Comparison of ENCODE assay signal across 8 cellular contexts in the genomic region with DNA sequence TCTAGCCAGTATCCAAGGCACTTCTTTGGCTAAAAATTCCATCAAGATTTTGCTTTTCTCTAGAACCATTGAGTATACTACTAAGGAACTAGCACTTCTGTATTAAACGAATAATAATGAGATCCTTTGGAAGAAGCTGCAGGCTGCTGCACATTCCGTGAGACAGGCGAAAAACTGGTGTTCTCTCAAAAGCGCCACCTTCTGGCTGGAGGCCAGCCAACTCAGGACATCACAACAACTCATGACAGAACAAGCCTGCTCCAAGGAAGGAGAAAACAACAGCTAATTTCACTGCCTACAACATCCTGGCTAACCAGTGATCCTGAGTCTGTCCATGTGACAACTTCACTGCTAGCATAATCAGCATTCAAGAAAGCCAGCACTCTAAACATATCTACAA.
DNase-seq lines count a peak whose midpoint lies in the region; ATAC-seq, FAIRE-seq and TF ChIP-seq lines count a peak whose summit lies in the region.

No MANE protein-coding gene starts in this region.

- H3K4me1 ChIP-seq in DND-41 (ENCODE audit: insufficient read depth, low read length) (no peaks in the 10 kb centered on the region), GM12878 (ENCODE audit: control insufficient read depth, insufficient read depth, low read length) (no peaks in the 10 kb centered on the region)

- intact Hi-C loops in GM12878 (cut with micrococcal nuclease; ENCODE audit: unreplicated experiment): loop anchor here (1.0 kb wide), 1 partner anchor 52 kb away; no protein-coding TSS in a partner anchor

- no peak overlapping the region for H3K4me3 ChIP-seq in DND-41 (ENCODE audit: low read depth in 1 of 2, low read length in 2 of 2)
- H3K4me3 ChIP-seq in GM12878: no peak overlapping the region

- RAD21 ChIA-PET in GM12878 (lab: Charles Lee; ENCODE audit: unreplicated experiment): interaction anchor here (1.0 to 2.4 kb wide), 2 partner anchors 49 to 52 kb away, joined by 3 to 23 read pairs; no protein-coding TSS in a partner anchor

- TF ChIP-seq CTCF in DND-41 (IDR thresholded peaks at IDR 0.05; ENCODE audit: borderline replicate concordance, extremely low read depth, low read length, poor library complexity, severe bottlenecking) (peak; percentile 61), GM20000 (IDR thresholded peaks at IDR 0.05; ENCODE audit: extremely low read depth, missing control alignments) (peak; percentile 32), GM12878 (IDR thresholded peaks at IDR 0.05 in 2 of 3, conservative IDR thresholded peaks at IDR 0.05 in 1 of 3; ENCODE audit: control insufficient read depth in 2 of 3, extremely low read depth in 1 of 3, insufficient read depth in 1 of 3, low read depth in 3 of 3, low read length in 3 of 3) (peak; percentile 43 to 62 (median 51)), nephron (IDR thresholded peaks at IDR 0.05; ENCODE audit: unreplicated experiment in 3 of 3) (peak in 2 of 3 experiments; percentile 9 to 32)

- H3K9me3 ChIP-seq in DND-41 (ENCODE audit: insufficient read depth, low read length, severe bottlenecking) (no peaks in the 10 kb centered on the region), GM12878 (replicated peaks; ENCODE audit: control insufficient read depth, insufficient read depth, low read length) (no peaks in the 10 kb centered on the region)

- H3K4me2 ChIP-seq in DND-41 (ENCODE audit: insufficient read depth, low read length): no peak overlapping the region
- H3K4me2 ChIP-seq in GM12878 (ENCODE audit: control insufficient read depth, insufficient read depth): no peak overlapping the region

- H2AFZ ChIP-seq in DND-41 (ENCODE audit: low read depth, low read length) (no peak overlapping the region), GM12878 (ENCODE audit: control insufficient read depth, low read depth, low read length) (no peak overlapping the region)

- WGBS in GM12878 (ENCODE audit: insufficient coverage, insufficient replicate concordance, low lambda C conversion rate, missing lambda C conversion rate): 2% methylated on average over 4 of the region's 4 CpGs

- H3K4me1 Mint-ChIP-seq in nephron: peaks cover 13% of the 10 kb centered on the region
- H3K4me1 Mint-ChIP-seq in stimulated activated effector memory CD8-positive, alpha-beta T cell treated with anti-CD3 and anti-CD28 coated beads, Interleukin-12 subunit alpha, Interleukin-12 subunit beta, amount 100 ng/mL, for 72 hours: no peaks in the 10 kb centered on the region

- TF ChIP-seq POLR2A in GM12878 (IDR thresholded peaks at IDR 0.05; ENCODE audit: low read depth, low read length): no peak

- no peaks in the 10 kb centered on the region for H3K27me3 Mint-ChIP-seq in nephron (ENCODE audit: low read depth)

- no peaks in the 10 kb centered on the region for H3K79me2 ChIP-seq in DND-41 (ENCODE audit: insufficient read depth, low read length)
- no peaks in the 10 kb centered on the region for H3K79me2 ChIP-seq in GM12878 (ENCODE audit: control insufficient read depth, insufficient read depth, low read length)

- ATAC-seq in DND-41 (ENCODE audit: insufficient read depth, low read depth) (peak; percentile 60; the same call in 1 of the 3 replicates), GM12878 (peak; percentile 83), HG03139 (IDR thresholded peaks at IDR 0.05; ENCODE audit: unreplicated experiment) (no peak)
- ATAC-seq in stimulated activated effector memory CD8-positive, alpha-beta T cell treated with anti-CD3 and anti-CD28 coated beads, Interleukin-12 subunit alpha, Interleukin-12 subunit beta, amount 100 ng/mL, for 72 hours: no peak

- POLR2A ChIA-PET in GM12878 (lab: Charles Lee): no interaction called here

- H3K36me3 ChIP-seq in DND-41 (ENCODE audit: insufficient read depth, low read length) (no peaks in the 10 kb centered on the region), GM12878 (ENCODE audit: control insufficient read depth in 2 of 2, insufficient read depth in 2 of 2, low read length in 1 of 2) (no peaks in the 10 kb centered on the region)

- H3K27ac Mint-ChIP-seq in nephron: no peak overlapping the region
- no peak overlapping the region for H3K27ac Mint-ChIP-seq in stimulated activated effector memory CD8-positive, alpha-beta T cell treated with anti-CD3 and anti-CD28 coated beads, Interleukin-12 subunit alpha, Interleukin-12 subunit beta, amount 100 ng/mL, for 72 hours

- no TSS peak for BruUV-seq in GM12878 (replicated peaks; lab: Mats Ljungman, UMichigan)

- peaks cover 24% of the 10 kb centered on the region for H3K9me3 Mint-ChIP-seq in nephron
- H3K9me3 Mint-ChIP-seq in stimulated activated effector memory CD8-positive, alpha-beta T cell treated with anti-CD3 and anti-CD28 coated beads, Interleukin-12 subunit alpha, Interleukin-12 subunit beta, amount 100 ng/mL, for 72 hours: no peaks in the 10 kb centered on the region

- H3K27ac ChIP-seq in DND-41 (ENCODE audit: low read length) (no peak overlapping the region), GM12878 (ENCODE audit: control insufficient read depth, insufficient read depth) (no peak overlapping the region)

- H3K4me3 Mint-ChIP-seq in nephron: no peak overlapping the region
- H3K4me3 Mint-ChIP-seq in stimulated activated effector memory CD8-positive, alpha-beta T cell treated with anti-CD3 and anti-CD28 coated beads, Interleukin-12 subunit alpha, Interleukin-12 subunit beta, amount 100 ng/mL, for 72 hours: no peak overlapping the region

- H4K20me1 ChIP-seq in DND-41 (ENCODE audit: insufficient read depth, low read length) (no peaks in the 10 kb centered on the region), GM12878 (ENCODE audit: control insufficient read depth, insufficient read depth) (no peaks in the 10 kb centered on the region)

- CTCF ChIA-PET in GM12878 (lab: Yijun Ruan, JAX): interaction anchor here (0.8 to 6.7 kb wide), 11 partner anchors 9 to 1115 kb away, joined by 3 to 115 read pairs (median 4); no protein-coding TSS in a partner anchor

- SMC1A ChIA-PET in GM12878 (lab: Charles Lee; ENCODE audit: uncharacterized antibody, unreplicated experiment): interaction anchor here (1.4 to 5.9 kb wide), 3 partner anchors 13 to 51 kb away, joined by 3 to 38 read pairs (median 5); no protein-coding TSS in a partner anchor

- H3K27me3 ChIP-seq in DND-41 (ENCODE audit: insufficient read depth, low read length, poor library complexity): peaks cover 4% of the 10 kb centered on the region
- no peaks in the 10 kb centered on the region for H3K27me3 ChIP-seq in GM12878 (replicated peaks in 1 of 2; ENCODE audit: control insufficient read depth in 2 of 2, insufficient read depth in 2 of 2, low read length in 1 of 2)

- TF ChIP-seq RAD21 in GM12878 (IDR thresholded peaks at IDR 0.05; ENCODE audit: insufficient read depth, low read depth, low read length): peak; percentile 30; the same call in 1 of the 2 replicates

- no peaks in the 10 kb centered on the region for H3K36me3 Mint-ChIP-seq in nephron (ENCODE audit: low read depth)
- no peaks in the 10 kb centered on the region for H3K36me3 Mint-ChIP-seq in stimulated activated effector memory CD8-positive, alpha-beta T cell treated with anti-CD3 and anti-CD28 coated beads, Interleukin-12 subunit alpha, Interleukin-12 subunit beta, amount 100 ng/mL, for 72 hours

- FAIRE-seq in GM12878 (lab: Jason Lieb, UNC): no peak

- DNase-seq in DND-41 (peak; percentile 37), GM20000 (ENCODE audit: low spot score) (peak; percentile 12), NCI-H1694 treated with DMSO at 0.1 percent for 48 hours (lab: John Stamatoyannopoulos, UW) (peak; percentile 6), GM12878 (ENCODE audit: low read depth, low spot score) (no peak), hippocampal formation (lab: John Stamatoyannopoulos, UW) (no peak)
- no peak for DNase-seq in stimulated activated effector memory CD8-positive, alpha-beta T cell treated with anti-CD3 and anti-CD28 coated beads, Interleukin-12 subunit alpha, Interleukin-12 subunit beta, amount 100 ng/mL, for 72 hours (ENCODE audit: low spot score in 2 of 2)

- H3K9ac ChIP-seq in DND-41 (ENCODE audit: low read depth, low read length): no peak overlapping the region
- H3K9ac ChIP-seq in GM12878 (ENCODE audit: control insufficient read depth, insufficient read depth, low read length): no peak overlapping the region

- no peak for TF ChIP-seq EP300 in GM12878 (IDR thresholded peaks at IDR 0.05; ENCODE audit: borderline replicate concordance in 1 of 2, control insufficient read depth in 1 of 2, low read depth in 2 of 2, low read length in 2 of 2)

- in situ Hi-C loops in GM12878 (cut with MboI): no loop called here

TF ChIP-seq in GM12878, 131 proteins besides CTCF, POLR2A, EP300 and RAD21:
- TF ChIP-seq YY1 (IDR thresholded peaks at IDR 0.05; ENCODE audit: low read depth, low read length): no peak
- peak; percentile 49; the same call in 1 of the 2 replicates for TF ChIP-seq SMC3 (IDR thresholded peaks at IDR 0.05; ENCODE audit: borderline replicate concordance, low read length)
TF ChIP-seq in GM12878: peak in this region for 1.

Comparison
In these comparisons a context has a peak if more than half of its experiments do, and no peak if none do; other contexts are left out.
1. ATAC-seq: peak in DND-41 (single experiment) and GM12878 (single experiment); none in stimulated activated effector memory CD8-positive, alpha-beta T cell treated with anti-CD3 and anti-CD28 coated beads, Interleukin-12 subunit alpha, Interleukin-12 subunit beta, amount 100 ng/mL, for 72 hours (single experiment) and HG03139 (single experiment).
2. DNase-seq: peak in DND-41 (single experiment), GM20000 (single experiment) and NCI-H1694 treated with DMSO at 0.1 percent for 48 hours (single experiment); none in GM12878 (single experiment), hippocampal formation (0 of 2) and stimulated activated effector memory CD8-positive, alpha-beta T cell treated with anti-CD3 and anti-CD28 coated beads, Interleukin-12 subunit alpha, Interleukin-12 subunit beta, amount 100 ng/mL, for 72 hours (0 of 2).
3. Peak in every context shown above with its lines, with median percentiles within 50 percentile points of each other: CTCF ChIP-seq.